In genomic region chr12:46965880-46966279, GRCh38 we compare ENCODE assay signal across 12 cellular contexts.
"Had no signal": no experiment of that assay in that cellular context is flagged by ENCODE, and none has a peak within 500 bp of the region (broad histone marks: within the 10 kb centered on the region; RNA-seq: fewer than 3 reads in every experiment).

No MANE protein-coding gene starts in this region.

- H3K4me3 Mint-ChIP-seq: activated naive CD4-positive, alpha-beta T cell treated with anti-CD3 and anti-CD28 coated beads, Interleukin-2, amount 50 U/mL, for 24 hours; effector memory CD8-positive, alpha-beta T cell had no signal

- H3K27ac Mint-ChIP-seq: activated naive CD4-positive, alpha-beta T cell treated with anti-CD3 and anti-CD28 coated beads, Interleukin-2, amount 50 U/mL, for 24 hours; effector memory CD8-positive, alpha-beta T cell had no signal

- H3K4me3 ChIP-seq: right lobe of liver, upper lobe of left lung had no signal

- DNase-seq: activated CD4-positive, alpha-beta T cell treated with anti-CD3 and anti-CD28 coated beads, Interleukin-2, amount 50 U/mL, for 1 hour; activated CD4-positive, CD25-positive, alpha-beta regulatory T cell; activated T-cell treated with anti-CD3 and anti-CD28 coated beads, Interleukin-2, amount 50 U/mL, for 1 hour; effector memory CD8-positive, alpha-beta T cell; erythroblast; mesendoderm; right lobe of liver; stimulated activated CD4-positive, alpha-beta T cell treated with anti-CD3 and anti-CD28 coated beads, Interleukin-2, amount 100 ng/mL, for 48 hours; stimulated activated naive CD4-positive, alpha-beta T cell treated with Interleukin-2 at 50 U/mL for 16 hours; upper lobe of left lung had no signal

- H3K9me3 Mint-ChIP-seq: activated naive CD4-positive, alpha-beta T cell treated with anti-CD3 and anti-CD28 coated beads, Interleukin-2, amount 50 U/mL, for 24 hours; effector memory CD8-positive, alpha-beta T cell had no signal

- H3K27me3 ChIP-seq: neutrophil, right lobe of liver, upper lobe of left lung had no signal

- H3K9me3 ChIP-seq: neutrophil, right lobe of liver, upper lobe of left lung had no signal

- H3K36me3 ChIP-seq: neutrophil, right lobe of liver, upper lobe of left lung had no signal

- H3K4me1 Mint-ChIP-seq: activated naive CD4-positive, alpha-beta T cell treated with anti-CD3 and anti-CD28 coated beads, Interleukin-2, amount 50 U/mL, for 24 hours had no signal

- H3K36me3 Mint-ChIP-seq: activated naive CD4-positive, alpha-beta T cell treated with anti-CD3 and anti-CD28 coated beads, Interleukin-2, amount 50 U/mL, for 24 hours had no signal

- H3K27ac ChIP-seq: neutrophil, right lobe of liver, upper lobe of left lung had no signal
